Comparison of ENCODE assay signal across 12 cellular contexts in the genomic region with DNA sequence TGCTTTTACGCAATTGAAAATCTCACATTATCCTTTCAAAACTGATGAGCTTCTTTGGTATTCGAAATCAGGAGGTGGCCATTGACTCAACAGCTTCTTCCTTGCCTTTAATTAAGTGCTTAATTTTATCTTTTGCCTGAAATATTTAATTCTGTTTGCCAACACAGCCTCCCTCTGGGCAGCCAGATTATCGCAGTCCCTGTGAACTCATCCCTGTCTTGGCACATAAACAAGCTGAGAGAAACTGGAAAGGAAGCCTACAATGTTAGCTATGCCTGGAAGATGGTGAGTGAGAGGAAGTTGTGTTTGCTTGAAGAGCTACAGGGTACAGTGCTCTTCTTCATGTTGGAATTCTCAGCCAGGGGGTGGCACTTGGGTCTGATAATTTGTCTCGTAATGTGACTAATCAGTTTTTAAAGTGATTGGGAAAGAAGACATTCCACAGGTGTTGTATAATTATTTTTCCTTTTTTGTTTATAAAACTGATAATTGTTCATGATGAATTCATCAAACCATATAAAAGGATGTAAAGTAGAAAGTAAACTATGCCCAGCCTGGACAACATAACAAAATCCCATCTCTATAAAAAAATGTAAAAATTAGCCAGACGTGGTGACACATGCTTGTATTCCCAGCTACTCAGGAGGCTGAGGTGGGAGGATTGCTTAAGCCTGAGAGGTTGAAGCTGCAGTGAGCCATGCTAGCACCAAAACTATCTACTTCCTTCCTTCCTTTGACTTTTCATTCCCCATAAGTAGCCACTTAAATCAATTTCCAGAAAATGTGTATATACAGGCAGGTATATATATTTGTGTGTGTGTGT.
DNase-seq lines count a peak whose midpoint lies in the region; FAIRE-seq and TF ChIP-seq lines count a peak whose summit lies in the region.
"Had no signal": no experiment of that assay in that cellular context is flagged by ENCODE, and none has a peak within 500 bp of the region (broad histone marks: within the 10 kb centered on the region; RNA-seq: fewer than 3 reads in every experiment).

No MANE protein-coding gene starts in this region.

- H3K9ac ChIP-seq in H1 (replicated peaks in 1 of 4; ENCODE audit: extremely low read depth in 1 of 4, low read depth in 3 of 4, low read length in 3 of 4), result no peak overlapping the region

- no peak for TF ChIP-seq EP300 in H1 (IDR thresholded peaks at IDR 0.05; ENCODE audit: borderline replicate concordance in 1 of 2, low read depth in 2 of 2, low read length in 2 of 2)

- no peaks in the 10 kb centered on the region for H3K23me2 ChIP-seq in H1 (ENCODE audit: low read depth, low read length)

- H3K79me1 ChIP-seq in H1 (ENCODE audit: low read depth, low read length), result no peaks in the 10 kb centered on the region

- no peak overlapping the region for H2BK20ac ChIP-seq in H1 (ENCODE audit: low read length)

- H3K56ac ChIP-seq in H1 (replicated peaks; ENCODE audit: insufficient read length, low read depth, low read length), result no peak overlapping the region

- H3K79me2 ChIP-seq in H1 (ENCODE audit: control insufficient read depth in 1 of 2, insufficient read depth in 2 of 2, low read length in 2 of 2), result no peaks in the 10 kb centered on the region

- H4K91ac ChIP-seq in H1 (replicated peaks; ENCODE audit: insufficient read length, low read length), result no peak overlapping the region

- DNase-seq in AG08395 (ENCODE audit: low spot score) (peak; percentile 46), HS-5 (ENCODE audit: low read depth) (peak; percentile 13), H1 (ENCODE audit: low read depth in 1 of 2, low spot score in 2 of 2) (no peak), kidney tubule cell (ENCODE audit: low spot score) (peak; percentile 13), globus pallidus (ENCODE audit: low spot score) (no peak), SK-N-DZ (ENCODE audit: low spot score) (no peak), NCI-H2196 (lab: John Stamatoyannopoulos, UW; ENCODE audit: unreplicated experiment) (no peak)
- DNase-seq in activated effector memory CD4-positive, alpha-beta T cell treated with anti-CD3 and anti-CD28 coated beads, Interleukin-2, amount 50 U/mL, for 16 hours, result no peak
- DNase-seq: AML-193, SIG-M5, WERI-Rb-1 had no signal

- peak in 1 of 3 experiments; percentile 3; a peak in 1 of 4 replicates for TF ChIP-seq CTCF in H1 (IDR thresholded peaks at IDR 0.05; ENCODE audit: control extremely low read depth in 1 of 3, insufficient read depth in 1 of 3, low read depth in 1 of 3, low read length in 3 of 3)

- CTCF ChIA-PET in H1 (lab: Charles Lee; ENCODE audit: partially characterized antibody), result interaction anchor here (1.1 to 2.0 kb wide), 3 partner anchors 8 to 375 kb away, joined by 3 to 4 read pairs (median 3); no protein-coding TSS in a partner anchor

- no peak overlapping the region for H4K8ac ChIP-seq in H1 (ENCODE audit: extremely low read depth, insufficient read depth, low read length)

- no peak overlapping the region for H2BK120ac ChIP-seq in H1 (replicated peaks; ENCODE audit: low read depth, low read length)

- no peak overlapping the region for H2AFZ ChIP-seq in H1 (ENCODE audit: low read length)

- no peak overlapping the region for H2BK12ac ChIP-seq in H1 (ENCODE audit: low read depth, low read length)

- POLR2A ChIA-PET in H1 (lab: Charles Lee; ENCODE audit: partially characterized antibody), result no interaction called here

- H2BK15ac ChIP-seq in H1 (ENCODE audit: low read length), result no peak overlapping the region

- H3K4ac ChIP-seq in H1 (replicated peaks; ENCODE audit: insufficient read length, low read depth, low read length), result no peak overlapping the region

- H3K9me3 ChIP-seq in H1 (ENCODE audit: insufficient read depth in 2 of 2, low read depth in 1 of 2, low read length in 1 of 2), result no peaks in the 10 kb centered on the region
- H3K9me3 ChIP-seq: tibial nerve had no signal

- no peak overlapping the region for H3K23ac ChIP-seq in H1 (ENCODE audit: insufficient read length)

- H3K18ac ChIP-seq in H1 (ENCODE audit: extremely low read depth, low read length), result no peak overlapping the region

- H3K27me3 ChIP-seq in H1 (replicated peaks in 1 of 4; ENCODE audit: control insufficient read depth in 3 of 4, extremely low read depth in 1 of 4, insufficient read depth in 3 of 4, low read length in 3 of 4), result no peaks in the 10 kb centered on the region
- H3K27me3 ChIP-seq: tibial nerve had no signal

- no peak overlapping the region for H2AK5ac ChIP-seq in H1 (ENCODE audit: low read depth, low read length)

- H3K36me3 ChIP-seq in H1 (ENCODE audit: control insufficient read depth in 2 of 4, insufficient read depth in 4 of 4, low read length in 3 of 4), result peaks cover 6 to 93% (median 33%) of the 10 kb centered on the region in 4 experiments
- H3K36me3 ChIP-seq: tibial nerve, WERI-Rb-1 had no signal

- FAIRE-seq in H1 (lab: Jason Lieb, UNC), result no peak

- no peak overlapping the region for H3K14ac ChIP-seq in H1 (ENCODE audit: insufficient read length)

- peak; percentile 32 to 42 for TF ChIP-seq RAD21 in H1 (IDR thresholded peaks at IDR 0.05 in 1 of 2, conservative IDR thresholded peaks at IDR 0.05 in 1 of 2; ENCODE audit: low read depth in 2 of 2, low read length in 2 of 2)

- H4K20me1 ChIP-seq in H1 (replicated peaks in 1 of 2; ENCODE audit: control insufficient read depth in 1 of 2, insufficient read depth in 2 of 2, low read length in 2 of 2), result no peaks in the 10 kb centered on the region

- no peak overlapping the region for H3K27ac ChIP-seq in H1 (ENCODE audit: low read depth, low read length)
- H3K27ac ChIP-seq: tibial nerve, WERI-Rb-1 had no signal

- no peak overlapping the region for H3K4me3 ChIP-seq in H1 (ENCODE audit: extremely low read depth in 1 of 4, insufficient read depth in 2 of 4, low read depth in 3 of 4, low read length in 4 of 4)
- H3K4me3 ChIP-seq: tibial nerve had no signal

- H3K4me2 ChIP-seq in H1 (ENCODE audit: insufficient read depth in 1 of 2, low read depth in 2 of 2, low read length in 2 of 2), result no peak overlapping the region

- H2BK5ac ChIP-seq in H1 (ENCODE audit: low read depth, low read length), result no peak overlapping the region

- H4K5ac ChIP-seq in H1 (ENCODE audit: insufficient read length, low read depth, low read length), result no peak overlapping the region

- TF ChIP-seq POLR2A in H1 (IDR thresholded peaks at IDR 0.05; ENCODE audit: control extremely low read depth in 1 of 2, low read depth in 2 of 2, low read length in 2 of 2), result no peak

- 91% methylated on average over 5 of the region's 5 CpGs; no CpG with 5 or more reads in 1 of the 2 experiments for WGBS in H1 (ENCODE audit: extremely low coverage in 1 of 2, insufficient coverage in 1 of 2, insufficient read length in 1 of 2, insufficient replicate concordance in 2 of 2, low coverage in 1 of 2, low lambda C conversion rate in 2 of 2, missing lambda C conversion rate in 1 of 2), 2 experiments

- no peaks in the 10 kb centered on the region for H3K4me1 ChIP-seq in H1 (replicated peaks in 1 of 4; ENCODE audit: control insufficient read depth in 3 of 4, insufficient read depth in 4 of 4, low read length in 3 of 4)
- H3K4me1 ChIP-seq: tibial nerve had no signal

TF ChIP-seq in H1, 55 proteins besides CTCF, POLR2A, EP300 and RAD21:
- TF ChIP-seq, protein P1, sequence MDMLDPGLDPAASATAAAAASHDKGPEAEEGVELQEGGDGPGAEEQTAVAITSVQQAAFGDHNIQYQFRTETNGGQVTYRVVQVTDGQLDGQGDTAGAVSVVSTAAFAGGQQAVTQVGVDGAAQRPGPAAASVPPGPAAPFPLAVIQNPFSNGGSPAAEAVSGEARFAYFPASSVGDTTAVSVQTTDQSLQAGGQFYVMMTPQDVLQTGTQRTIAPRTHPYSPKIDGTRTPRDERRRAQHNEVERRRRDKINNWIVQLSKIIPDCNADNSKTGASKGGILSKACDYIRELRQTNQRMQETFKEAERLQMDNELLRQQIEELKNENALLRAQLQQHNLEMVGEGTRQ (IDR thresholded peaks at IDR 0.05; ENCODE audit: low read length), result no peak
- TF ChIP-seq KDM1A (IDR thresholded peaks at IDR 0.05; ENCODE audit: borderline replicate concordance, low read length) (no peak), SRF (IDR thresholded peaks at IDR 0.05; ENCODE audit: low read depth, low read length) (no peak), KDM4A (IDR thresholded peaks at IDR 0.05; ENCODE audit: low read depth, low read length, severe bottlenecking) (no peak), JUN (IDR thresholded peaks at IDR 0.05; ENCODE audit: low read depth, low read length) (no peak), SAP30 (IDR thresholded peaks at IDR 0.05; ENCODE audit: insufficient read depth, insufficient replicate concordance, low read length) (no peak), TAF1 (IDR thresholded peaks at IDR 0.05; ENCODE audit: low read depth, low read length) (no peak), NRF1 (IDR thresholded peaks at IDR 0.05; ENCODE audit: low read depth, low read length) (no peak), YY1 (IDR thresholded peaks at IDR 0.05; ENCODE audit: low read depth, low read length) (no peak), POLR2AphosphoS5 (IDR thresholded peaks at IDR 0.05; ENCODE audit: low read depth, low read length) (no peak), SP4 (IDR thresholded peaks at IDR 0.05; ENCODE audit: low read length) (no peak), CTBP2 (IDR thresholded peaks at IDR 0.05; ENCODE audit: borderline replicate concordance, insufficient read depth, insufficient read length, low read length) (no peak)
TF ChIP-seq in H1: peak in this region for 0.

Comparison
In these comparisons a context has a peak if more than half of its experiments do, and no peak if none do; other contexts are left out.
1. DNase-seq: peak in AG08395 (single experiment), HS-5 (single experiment) and kidney tubule cell (single experiment); none in H1 (0 of 2), globus pallidus (single experiment), SK-N-DZ (single experiment), NCI-H2196 (single experiment) and activated effector memory CD4-positive, alpha-beta T cell treated with anti-CD3 and anti-CD28 coated beads, Interleukin-2, amount 50 U/mL, for 16 hours (single experiment).